Comparison of ENCODE assay signal across 8 cellular contexts in genomic region chr22:50403701-50404101, GRCh38.
DNase-seq lines count a peak whose midpoint lies in the region; ATAC-seq and TF ChIP-seq lines count a peak whose summit lies in the region.
"Had no signal": no experiment of that assay in that cellular context is flagged by ENCODE, and none has a peak within 500 bp of the region (broad histone marks: within the 10 kb centered on the region; RNA-seq: fewer than 3 reads in every experiment).

No MANE protein-coding gene starts in this region.

- peak; percentile 60 for ATAC-seq in left ventricle myocardium superior
- peak; percentile 65 for ATAC-seq in sciatic nerve
- no peak for ATAC-seq in GM18873 (IDR thresholded peaks at IDR 0.05; ENCODE audit: low FRiP score, unreplicated experiment)
- ATAC-seq: activated CD4-positive, CD25-positive, alpha-beta regulatory T cell treated with anti-CD3 and anti-CD28 coated beads, Interleukin-2, amount 50 U/mL, for 24 hours had no signal

- intact Hi-C loops in left ventricle myocardium superior (cut with micrococcal nuclease) (no loop called here), sciatic nerve (cut with DNase I) (no loop called here)

- in situ Hi-C loops in GM13977 (cut with MboI; ENCODE audit: low pct_unique_long_range_greater_than_20kb, low sequenced_read_pairs, unreplicated experiment): no loop called here

- DNase-seq in GF-D8 (lab: John Stamatoyannopoulos, UW) (peak; percentile 9), SHP77 (lab: John Stamatoyannopoulos, UW) (peak; percentile 28 to 59), left ventricle myocardium superior (peak; percentile 78), sciatic nerve (ENCODE audit: low spot score) (peak; percentile 83), GM13977 (ENCODE audit: low spot score) (no peak), HT-29 (ENCODE audit: low spot score) (no peak)

- TF ChIP-seq CTCF in GM13977 (IDR thresholded peaks at IDR 0.05; ENCODE audit: extremely low read depth, insufficient read depth, missing control alignments): no peak

Comparison
In these comparisons a context has a peak if more than half of its experiments do, and no peak if none do; other contexts are left out.
1. DNase-seq: peak in GF-D8 (single experiment), SHP77 (2 of 2), left ventricle myocardium superior (single experiment) and sciatic nerve (single experiment); none in GM13977 (single experiment) and HT-29 (single experiment).